Comparison of ENCODE assay signal across 25 cellular contexts in genomic region chr20:7693761-7694160, GRCh38.
"Had no signal": no experiment of that assay in that cellular context is flagged by ENCODE, and none has a peak within 500 bp of the region (broad histone marks: within the 10 kb centered on the region; RNA-seq: fewer than 3 reads in every experiment).

No MANE protein-coding gene starts in this region.

- H3K4me3 ChIP-seq: breast epithelium, colonic mucosa, dorsolateral prefrontal cortex, lower lobe of right lung, right lobe of liver, thoracic aorta, upper lobe of right lung had no signal

- DNase-seq: activated CD4-positive, alpha-beta memory T cell treated with anti-CD3 and anti-CD28 coated beads, Interleukin-2, amount 10 ng/mL, durations not matched to agents 7 days and 5 days; activated CD4-positive, alpha-beta T cell treated with anti-CD3 and anti-CD28 coated beads for 48 hours; activated effector memory CD4-positive, alpha-beta T cell treated with Interleukin-2 at 50 U/mL for 16 hours; activated naive CD4-positive, alpha-beta T cell treated with anti-CD3 and anti-CD28 coated beads, Interleukin-2, amount 10 ng/mL, durations not matched to agents 7 days and 5 days; activated T-cell treated with anti-CD3 and anti-CD28 coated beads, Interleukin-2, amount 50 U/mL, for 72 hours; anterior cingulate cortex; colonic mucosa; dorsolateral prefrontal cortex; effector memory CD8-positive, alpha-beta T cell; foreskin keratinocyte; lower lobe of right lung; naive thymus-derived CD4-positive, alpha-beta T cell; occipital lobe; right lobe of liver; small intestine; stimulated activated CD4-positive, alpha-beta T cell treated with anti-CD3 and anti-CD28 coated beads, Interleukin-2, amount 100 ng/mL, for 48 hours; stimulated activated CD8-positive, alpha-beta memory T cell treated with anti-CD3 and anti-CD28 coated beads, Interleukin-4, amount 100 ng/mL, for 48 hours; stimulated activated naive B cell treated with anti-CD40 and anti-IgM and Interleukin-4, amounts not matched to agents 10 μg/mL and 1 μg/mL and 100 μg/mL, for 72 hours; SW 1271; T-helper 17 cell; upper lobe of right lung had no signal

- ATAC-seq: activated T-cell treated with anti-CD3 and anti-CD28 coated beads, Interleukin-2, amount 50 U/mL, for 72 hours; effector memory CD8-positive, alpha-beta T cell; esophagus mucosa; foreskin keratinocyte; left lobe of liver; lower lobe of right lung; naive thymus-derived CD4-positive, alpha-beta T cell; right lobe of liver; stimulated activated naive B cell treated with anti-CD40 and anti-IgM and Interleukin-4, amounts not matched to agents 10 μg/mL and 1 μg/mL and 100 μg/mL, for 72 hours; T-helper 17 cell; upper lobe of right lung had no signal
